Comparison of ENCODE assay signal across 11 cellular contexts in genomic region chr4:6692806-6693205, GRCh38. TPM values are rescaled to one million over a fixed set of nuclear protein-coding genes. Genes with fewer than 3 reads are reported as not detected.
DNase-seq lines count a peak whose midpoint lies in the region; TF ChIP-seq lines count a peak whose summit lies in the region.
"Had no signal": no experiment of that assay in that cellular context is flagged by ENCODE, and none has a peak within 500 bp of the region (broad histone marks: within the 10 kb centered on the region; RNA-seq: fewer than 3 reads in every experiment).

No MANE protein-coding gene starts in this region.

- no peak overlapping the region for H3K4me3 Mint-ChIP-seq in activated CD4-positive, alpha-beta T cell treated with anti-CD3 and anti-CD28 coated beads, Interleukin-2, amount 10 ng/mL, durations not matched to agents 7 days and 5 days
- H3K4me3 Mint-ChIP-seq in activated CD4-positive, alpha-beta memory T cell treated with anti-CD3 and anti-CD28 coated beads, Interleukin-2, amount 10 ng/mL, durations not matched to agents 7 days and 5 days, result peak overlapping the region; percentile 46

- H3K4me3 ChIP-seq in foreskin fibroblast (ENCODE audit: low read depth in 1 of 2, low read length in 2 of 2), result no peak overlapping the region
- H3K4me3 ChIP-seq in suprapubic skin, result no peak overlapping the region
- no peak overlapping the region for H3K4me3 ChIP-seq in ovary
- H3K4me3 ChIP-seq: tibial artery had no signal

- intact Hi-C loops in ovary (cut with DNase I), result no loop called here

- in situ Hi-C loops in GM13976 (cut with MboI; ENCODE audit: low sequenced_read_pairs, unreplicated experiment), result no loop called here

- TF ChIP-seq POLR2A in suprapubic skin (IDR thresholded peaks at IDR 0.05) (no peak), ovary (IDR thresholded peaks at IDR 0.05) (no peak)

- H3K36me3 ChIP-seq in suprapubic skin (no peaks in the 10 kb centered on the region), ovary (no peaks in the 10 kb centered on the region)
- H3K36me3 ChIP-seq: brain microvascular endothelial cell had no signal

- POLR2A ChIA-PET in activated CD4-positive, alpha-beta T cell treated with anti-CD3 and anti-CD28 coated beads, Interleukin-2, amount 10 ng/mL, durations not matched to agents 7 days and 5 days (lab: Charles Lee), result interaction anchor here (0.8 kb wide), 1 partner anchor 15 kb away, joined by 3 read pairs; no protein-coding TSS in a partner anchor
- POLR2A ChIA-PET in activated CD4-positive, alpha-beta memory T cell treated with anti-CD3 and anti-CD28 coated beads, Interleukin-2, amount 10 ng/mL, durations not matched to agents 7 days and 5 days (lab: Charles Lee), result interaction anchor here (2.9 to 10.6 kb wide), 4 partner anchors 13 to 375 kb away, joined by 7 to 374 read pairs (median 146); partner anchors contain the start of genes GRPEL1, MRFAP1 and MRFAP1L1

- H3K9me3 Mint-ChIP-seq in activated CD4-positive, alpha-beta T cell treated with anti-CD3 and anti-CD28 coated beads, Interleukin-2, amount 10 ng/mL, durations not matched to agents 7 days and 5 days, result no peaks in the 10 kb centered on the region
- H3K9me3 Mint-ChIP-seq in activated CD4-positive, alpha-beta memory T cell treated with anti-CD3 and anti-CD28 coated beads, Interleukin-2, amount 10 ng/mL, durations not matched to agents 7 days and 5 days, result no peaks in the 10 kb centered on the region

- no peak for DNase-seq in activated CD4-positive, alpha-beta T cell treated with anti-CD3 and anti-CD28 coated beads, Interleukin-2, amount 10 ng/mL, durations not matched to agents 7 days and 5 days
- no peak for DNase-seq in activated CD4-positive, alpha-beta T cell treated with anti-CD3 and anti-CD28 coated beads for 1 hour
- DNase-seq in activated CD4-positive, alpha-beta memory T cell treated with anti-CD3 and anti-CD28 coated beads, Interleukin-2, amount 10 ng/mL, durations not matched to agents 7 days and 5 days, result no peak
- DNase-seq in foreskin fibroblast, result peak; percentile 39 to 70
- DNase-seq in suprapubic skin (ENCODE audit: low spot score in 2 of 2), result no peak
- no peak for DNase-seq in GM13976 (ENCODE audit: low spot score)
- DNase-seq in amniotic stem cell (lab: John Stamatoyannopoulos, UW), result no peak
- DNase-seq in ovary, result no peak
- DNase-seq: brain microvascular endothelial cell, tibial artery had no signal

- 65% methylated on average over 3 of the region's 3 CpGs for WGBS in suprapubic skin
- 56 to 63% (median 61%) methylated on average over 3 of the region's 3 CpGs for WGBS in ovary, 3 donors

- H3K27me3 ChIP-seq in suprapubic skin, result no peaks in the 10 kb centered on the region
- no peaks in the 10 kb centered on the region for H3K27me3 ChIP-seq in ovary
- H3K27me3 ChIP-seq: brain microvascular endothelial cell, tibial artery had no signal

- no peak for TF ChIP-seq CTCF in foreskin fibroblast (IDR thresholded peaks at IDR 0.05; ENCODE audit: low read depth, low read length)
- TF ChIP-seq CTCF in suprapubic skin (IDR thresholded peaks at IDR 0.05), result no peak
- TF ChIP-seq CTCF in GM13976 (IDR thresholded peaks at IDR 0.05; ENCODE audit: borderline replicate concordance, control extremely low read depth, extremely low read depth, insufficient read depth, missing control alignments), result no peak
- no peak for TF ChIP-seq CTCF in ovary (IDR thresholded peaks at IDR 0.05)

- H3K9me3 ChIP-seq in suprapubic skin, result no peaks in the 10 kb centered on the region
- no peaks in the 10 kb centered on the region for H3K9me3 ChIP-seq in ovary
- H3K9me3 ChIP-seq: tibial artery had no signal

- peaks cover 90% of the 10 kb centered on the region for H3K4me1 Mint-ChIP-seq in activated CD4-positive, alpha-beta T cell treated with anti-CD3 and anti-CD28 coated beads, Interleukin-2, amount 10 ng/mL, durations not matched to agents 7 days and 5 days
- H3K4me1 Mint-ChIP-seq in activated CD4-positive, alpha-beta memory T cell treated with anti-CD3 and anti-CD28 coated beads, Interleukin-2, amount 10 ng/mL, durations not matched to agents 7 days and 5 days, result peaks cover 91% of the 10 kb centered on the region

- TF ChIP-seq EP300 in suprapubic skin (IDR thresholded peaks at IDR 0.05), result no peak
- TF ChIP-seq EP300 in ovary (IDR thresholded peaks at IDR 0.05), result no peak

- CTCF ChIA-PET in activated CD4-positive, alpha-beta T cell treated with anti-CD3 and anti-CD28 coated beads, Interleukin-2, amount 10 ng/mL, durations not matched to agents 7 days and 5 days (lab: Charles Lee), result interaction anchor here (1.0 to 3.4 kb wide), 2 partner anchors 8 to 11 kb away, joined by 4 to 19 read pairs; no protein-coding TSS in a partner anchor
- CTCF ChIA-PET in activated CD4-positive, alpha-beta memory T cell treated with anti-CD3 and anti-CD28 coated beads, Interleukin-2, amount 10 ng/mL, durations not matched to agents 7 days and 5 days (lab: Charles Lee), result interaction anchor here (2.2 to 10.7 kb wide), 2 partner anchors 17 to 18 kb away, joined by 9 to 180 read pairs; partner anchors contain the start of gene MRFAP1L1

- H3K4me1 ChIP-seq in suprapubic skin (peaks cover 50% of the 10 kb centered on the region), ovary (ENCODE audit: insufficient read depth) (peaks cover 2% of the 10 kb centered on the region)

- peak overlapping the region; percentile 76 for H3K27ac Mint-ChIP-seq in activated CD4-positive, alpha-beta T cell treated with anti-CD3 and anti-CD28 coated beads, Interleukin-2, amount 10 ng/mL, durations not matched to agents 7 days and 5 days
- H3K27ac Mint-ChIP-seq in activated CD4-positive, alpha-beta memory T cell treated with anti-CD3 and anti-CD28 coated beads, Interleukin-2, amount 10 ng/mL, durations not matched to agents 7 days and 5 days, result peak overlapping the region; percentile 92

- H3K27me3 Mint-ChIP-seq in activated CD4-positive, alpha-beta T cell treated with anti-CD3 and anti-CD28 coated beads, Interleukin-2, amount 10 ng/mL, durations not matched to agents 7 days and 5 days, result no peaks in the 10 kb centered on the region
- no peaks in the 10 kb centered on the region for H3K27me3 Mint-ChIP-seq in activated CD4-positive, alpha-beta memory T cell treated with anti-CD3 and anti-CD28 coated beads, Interleukin-2, amount 10 ng/mL, durations not matched to agents 7 days and 5 days

- H3K36me3 Mint-ChIP-seq in activated CD4-positive, alpha-beta T cell treated with anti-CD3 and anti-CD28 coated beads, Interleukin-2, amount 10 ng/mL, durations not matched to agents 7 days and 5 days (ENCODE audit: low read depth), result peaks cover 25% of the 10 kb centered on the region
- H3K36me3 Mint-ChIP-seq in activated CD4-positive, alpha-beta memory T cell treated with anti-CD3 and anti-CD28 coated beads, Interleukin-2, amount 10 ng/mL, durations not matched to agents 7 days and 5 days (ENCODE audit: low read depth), result peaks cover 22% of the 10 kb centered on the region

- H3K27ac ChIP-seq in suprapubic skin (peak overlapping the region; percentile 31), ovary (no peak overlapping the region)
- H3K27ac ChIP-seq: brain microvascular endothelial cell, tibial artery had no signal

RNA-seq across cellular contexts. Expression of gene S100P, which starts 0.9 kb away (rescaled TPM):
- 1 to 10 TPM; 5.3 to 7.2 TPM for total RNA-seq in activated CD4-positive, alpha-beta T cell treated with anti-CD3 and anti-CD28 coated beads, Interleukin-2, amount 10 ng/mL, durations not matched to agents 7 days and 5 days
- 100 to 1,000 TPM; 165 to 176 TPM for total RNA-seq in activated CD4-positive, alpha-beta memory T cell treated with anti-CD3 and anti-CD28 coated beads, Interleukin-2, amount 10 ng/mL, durations not matched to agents 7 days and 5 days
- 10 to 100 TPM in 2 of 4 donors, 1 to 10 TPM in 2; 4.7 to 27.7 (median 9.3) TPM for total RNA-seq in suprapubic skin
- total RNA-seq in ovary, result 1 to 10 TPM in 1 of 7 donors, under 1 TPM in 4, not detected in 2; 0.37 to 2.1 (median 0.81) TPM
- polyA plus RNA-seq in ovary, result under 1 TPM in 1 of 2 donors, not detected in 1; 0.97 TPM
- total RNA-seq: OCI-LY7 had no signal

RNA-seq across cellular contexts. Expression of gene MRFAP1L1, which starts 16.9 kb away (rescaled TPM):
- 10 to 100 TPM; 74.5 to 74.9 TPM for total RNA-seq in activated CD4-positive, alpha-beta T cell treated with anti-CD3 and anti-CD28 coated beads, Interleukin-2, amount 10 ng/mL, durations not matched to agents 7 days and 5 days
- total RNA-seq in activated CD4-positive, alpha-beta memory T cell treated with anti-CD3 and anti-CD28 coated beads, Interleukin-2, amount 10 ng/mL, durations not matched to agents 7 days and 5 days, result 10 to 100 TPM; 81.9 to 83.1 TPM
- 10 to 100 TPM; 40.6 to 63.4 (median 53.4) TPM for total RNA-seq in suprapubic skin
- total RNA-seq in ovary, result 10 to 100 TPM; 59.3 to 73.6 (median 65.3) TPM
- 10 to 100 TPM; 65.1 to 80.6 TPM for polyA plus RNA-seq in ovary

RNA-seq across cellular contexts. Expression of gene BLOC1S4, which starts 23.2 kb away (rescaled TPM):
- total RNA-seq in activated CD4-positive, alpha-beta T cell treated with anti-CD3 and anti-CD28 coated beads, Interleukin-2, amount 10 ng/mL, durations not matched to agents 7 days and 5 days, result 10 to 100 TPM; 16.6 to 17.6 TPM
- 10 to 100 TPM; 22.9 to 23.2 TPM for total RNA-seq in activated CD4-positive, alpha-beta memory T cell treated with anti-CD3 and anti-CD28 coated beads, Interleukin-2, amount 10 ng/mL, durations not matched to agents 7 days and 5 days
- total RNA-seq in suprapubic skin (10 to 100 TPM in 3 of 4 donors, 1 to 10 TPM in 1; 5.1 to 20.2 (median 14.8) TPM), ovary (10 to 100 TPM; 15.4 to 26.9 (median 18.9) TPM)
- polyA plus RNA-seq in ovary, result 10 to 100 TPM in 1 of 2 donors, 1 to 10 TPM in 1; 8.8 to 15.4 TPM

RNA-seq across cellular contexts. Expression of gene MRFAP1, which starts 52.3 kb away (rescaled TPM):
- 100 to 1,000 TPM in 1 of 2 experiments, 10 to 100 TPM in 1; 91.3 to 107 TPM for total RNA-seq in activated CD4-positive, alpha-beta T cell treated with anti-CD3 and anti-CD28 coated beads, Interleukin-2, amount 10 ng/mL, durations not matched to agents 7 days and 5 days
- total RNA-seq in activated CD4-positive, alpha-beta memory T cell treated with anti-CD3 and anti-CD28 coated beads, Interleukin-2, amount 10 ng/mL, durations not matched to agents 7 days and 5 days, result 100 to 1,000 TPM; 142 to 144 TPM
- total RNA-seq in suprapubic skin (100 to 1,000 TPM; 143 to 214 (median 163) TPM), ovary (100 to 1,000 TPM; 154 to 367 (median 300) TPM)
- 100 to 1,000 TPM; 340 to 351 TPM for polyA plus RNA-seq in ovary

Comparison
In these comparisons a context has a peak if more than half of its experiments do, and no peak if none do; other contexts are left out.
1. DNase-seq: peak in foreskin fibroblast (2 of 2); none in activated CD4-positive, alpha-beta T cell treated with anti-CD3 and anti-CD28 coated beads, Interleukin-2, amount 10 ng/mL, durations not matched to agents 7 days and 5 days (single experiment), activated CD4-positive, alpha-beta T cell treated with anti-CD3 and anti-CD28 coated beads for 1 hour (single experiment), activated CD4-positive, alpha-beta memory T cell treated with anti-CD3 and anti-CD28 coated beads, Interleukin-2, amount 10 ng/mL, durations not matched to agents 7 days and 5 days (single experiment), suprapubic skin (0 of 2), GM13976 (single experiment), amniotic stem cell (single experiment) and ovary (0 of 5).
2. RNA of gene S100P, which starts 0.9 kb away (total RNA-seq): 165 to 176 TPM in activated CD4-positive, alpha-beta memory T cell treated with anti-CD3 and anti-CD28 coated beads, Interleukin-2, amount 10 ng/mL, durations not matched to agents 7 days and 5 days; 4.7 to 27.7 TPM in suprapubic skin, 5.3 to 7.2 TPM in activated CD4-positive, alpha-beta T cell treated with anti-CD3 and anti-CD28 coated beads, Interleukin-2, amount 10 ng/mL, durations not matched to agents 7 days and 5 days and 0.37 to 2.1 TPM in ovary; every median in the first group is over 4 times any median in the second.